8 cellular contexts compared by ENCODE assay signal in genomic region chr1:209490013-209490412, GRCh38.
DNase-seq lines count a peak whose midpoint lies in the region; TF ChIP-seq lines count a peak whose summit lies in the region.
"Had no signal": no experiment of that assay in that cellular context is flagged by ENCODE, and none has a peak within 500 bp of the region (broad histone marks: within the 10 kb centered on the region; RNA-seq: fewer than 3 reads in every experiment).

No MANE protein-coding gene starts in this region.

- H3K36me3 Mint-ChIP-seq in endodermal cell (ENCODE audit: low read depth), result peaks cover 3% of the 10 kb centered on the region
- H3K36me3 Mint-ChIP-seq in osteocyte (ENCODE audit: unreplicated experiment), result no peaks in the 10 kb centered on the region
- H3K36me3 Mint-ChIP-seq in CD8-positive, alpha-beta memory T cell, result no peaks in the 10 kb centered on the region

- H3K27ac ChIP-seq in endodermal cell (ENCODE audit: low read depth, low read length) (no peak overlapping the region), thyroid gland (no peak overlapping the region)
- no peak overlapping the region for H3K27ac ChIP-seq in CD8-positive, alpha-beta memory T cell (ENCODE audit: low read depth, low read length)
- H3K27ac ChIP-seq: ascending aorta had no signal

- WGBS in endodermal cell (ENCODE audit: insufficient coverage in 1 of 2, insufficient read length in 1 of 2), 2 experiments, result 63 to 78% methylated on average over 2 to 3 of the region's 3 CpGs
- 65 to 69% methylated on average over 3 of the region's 3 CpGs for WGBS in thyroid gland, 2 donors

- POLR2A ChIA-PET in CD8-positive, alpha-beta memory T cell (lab: Charles Lee), result no interaction called here

- H3K27me3 Mint-ChIP-seq in endodermal cell (ENCODE audit: insufficient read depth), result no peaks in the 10 kb centered on the region
- peaks cover 11% of the 10 kb centered on the region for H3K27me3 Mint-ChIP-seq in osteocyte (ENCODE audit: unreplicated experiment)
- H3K27me3 Mint-ChIP-seq in CD8-positive, alpha-beta memory T cell, result peaks cover 5 to 18% of the 10 kb centered on the region in 2 donors

- peak; percentile 79 for TF ChIP-seq CTCF in endodermal cell (conservative IDR thresholded peaks at IDR 0.05)
- TF ChIP-seq CTCF in osteocyte (IDR thresholded peaks at IDR 0.05), result peak; percentile 28
- peak in 3 of 6 experiments; percentile 41 to 53 (median 47) for TF ChIP-seq CTCF in thyroid gland (IDR thresholded peaks at IDR 0.05)

- no peak overlapping the region for H3K9ac ChIP-seq in endodermal cell (ENCODE audit: extremely low read depth, low read length, poor library complexity, severe bottlenecking)

- peaks cover 63% of the 10 kb centered on the region for H3K4me1 Mint-ChIP-seq in endodermal cell
- no peaks in the 10 kb centered on the region for H3K4me1 Mint-ChIP-seq in osteocyte (ENCODE audit: unreplicated experiment)
- H3K4me1 Mint-ChIP-seq in CD8-positive, alpha-beta memory T cell, result peaks cover 0 to 7% (median 0%) of the 10 kb centered on the region in 3 donors

- TF ChIP-seq POLR2A in thyroid gland (IDR thresholded peaks at IDR 0.05), result no peak

- H3K4me1 ChIP-seq in endodermal cell (ENCODE audit: control insufficient read depth, insufficient read depth, low read length) (peaks cover 12% of the 10 kb centered on the region), thyroid gland (no peaks in the 10 kb centered on the region)
- H3K4me1 ChIP-seq in CD8-positive, alpha-beta memory T cell (ENCODE audit: insufficient read depth, low read length), result no peaks in the 10 kb centered on the region
- H3K4me1 ChIP-seq: ascending aorta had no signal

- H3K9me3 ChIP-seq in endodermal cell (ENCODE audit: control insufficient read depth, low read length) (peaks cover 9% of the 10 kb centered on the region), thyroid gland (no peaks in the 10 kb centered on the region)
- H3K9me3 ChIP-seq in CD8-positive, alpha-beta memory T cell (ENCODE audit: low read length), result no peaks in the 10 kb centered on the region
- H3K9me3 ChIP-seq: ascending aorta had no signal

- DNase-seq in H4 (ENCODE audit: low spot score), result peak; percentile 27
- peak; percentile 51 for DNase-seq in NCI-H69 (lab: John Stamatoyannopoulos, UW)
- peak; percentile 18 for DNase-seq in endodermal cell
- DNase-seq in osteocyte (ENCODE audit: extremely low spot score, unreplicated experiment), result no peak
- no peak for DNase-seq in CD8-positive, alpha-beta memory T cell
- DNase-seq in cerebellar nuclear complex (lab: John Stamatoyannopoulos, UW), result no peak
- no peak for DNase-seq in thyroid gland

- no peak overlapping the region for H3K4me3 Mint-ChIP-seq in endodermal cell
- no peak overlapping the region for H3K4me3 Mint-ChIP-seq in osteocyte (ENCODE audit: unreplicated experiment)
- no peak overlapping the region for H3K4me3 Mint-ChIP-seq in CD8-positive, alpha-beta memory T cell

- no peak overlapping the region for H3K27ac Mint-ChIP-seq in endodermal cell
- no peak overlapping the region for H3K27ac Mint-ChIP-seq in osteocyte (ENCODE audit: unreplicated experiment)
- H3K27ac Mint-ChIP-seq in CD8-positive, alpha-beta memory T cell, result no peak overlapping the region

- no peaks in the 10 kb centered on the region for H3K36me3 ChIP-seq in endodermal cell (ENCODE audit: control insufficient read depth, insufficient read depth, low read length)
- H3K36me3 ChIP-seq in CD8-positive, alpha-beta memory T cell (ENCODE audit: insufficient read depth, low read length), result no peaks in the 10 kb centered on the region
- H3K36me3 ChIP-seq in thyroid gland, result no peaks in the 10 kb centered on the region
- H3K36me3 ChIP-seq: ascending aorta had no signal

- intact Hi-C loops in thyroid gland (cut with DNase I), result no loop called here

- CTCF ChIA-PET in CD8-positive, alpha-beta memory T cell (lab: Charles Lee), result no interaction called here

- H3K27me3 ChIP-seq in endodermal cell (ENCODE audit: control insufficient read depth, insufficient read depth, low read length, poor library complexity, severe bottlenecking) (no peaks in the 10 kb centered on the region), thyroid gland (no peaks in the 10 kb centered on the region)
- H3K27me3 ChIP-seq in CD8-positive, alpha-beta memory T cell (ENCODE audit: insufficient read depth, low read length, poor library complexity, severe bottlenecking), result no peaks in the 10 kb centered on the region
- H3K27me3 ChIP-seq: ascending aorta had no signal

- H3K4me3 ChIP-seq in endodermal cell (ENCODE audit: low read length), result no peak overlapping the region
- no peak overlapping the region for H3K4me3 ChIP-seq in CD8-positive, alpha-beta memory T cell (ENCODE audit: low read length)
- no peak overlapping the region for H3K4me3 ChIP-seq in thyroid gland (replicated peaks in 1 of 3)
- H3K4me3 ChIP-seq: ascending aorta had no signal

- H3K9me3 Mint-ChIP-seq in endodermal cell, result peaks cover 8% of the 10 kb centered on the region
- no peaks in the 10 kb centered on the region for H3K9me3 Mint-ChIP-seq in osteocyte (ENCODE audit: unreplicated experiment)
- peaks cover 0 to 6% (median 4%) of the 10 kb centered on the region in 5 donors for H3K9me3 Mint-ChIP-seq in CD8-positive, alpha-beta memory T cell

Comparison
In these comparisons a context has a peak if more than half of its experiments do, and no peak if none do; other contexts are left out.
1. DNase-seq: peak in H4 (single experiment), NCI-H69 (single experiment) and endodermal cell (single experiment); none in osteocyte (single experiment), CD8-positive, alpha-beta memory T cell (0 of 5), cerebellar nuclear complex (0 of 2) and thyroid gland (0 of 2).